ENCODE assay signal across 8 cellular contexts in genomic region chr19:55206664-55207500, GRCh38. TPM values are rescaled to one million over a fixed set of nuclear protein-coding genes. Genes with fewer than 3 reads are reported as not detected.
DNase-seq lines count a peak whose midpoint lies in the region; ATAC-seq and TF ChIP-seq lines count a peak whose summit lies in the region.

No MANE protein-coding gene starts in this region.

- intact Hi-C loops in naive thymus-derived CD4-positive, alpha-beta T cell (cut with micrococcal nuclease): no loop called here

- H3K9me3 ChIP-seq in naive thymus-derived CD4-positive, alpha-beta T cell (ENCODE audit: control insufficient read depth in 2 of 3, low read length in 3 of 3): no peaks in the 10 kb centered on the region

- peaks cover 0 to 8% of the 10 kb centered on the region in 2 donors for H3K27me3 ChIP-seq in naive thymus-derived CD4-positive, alpha-beta T cell (ENCODE audit: control insufficient read depth in 2 of 2, insufficient read depth in 2 of 2, low read length in 2 of 2)

- no peak overlapping the region for H3K27ac ChIP-seq in naive thymus-derived CD4-positive, alpha-beta T cell (ENCODE audit: low read depth, low read length)

- H3K36me3 Mint-ChIP-seq in naive thymus-derived CD4-positive, alpha-beta T cell: no peaks in the 10 kb centered on the region

- peak overlapping the region in 1 of 9 donors; percentile 12 for H3K27ac Mint-ChIP-seq in naive thymus-derived CD4-positive, alpha-beta T cell

- H3K4me3 ChIP-seq in naive thymus-derived CD4-positive, alpha-beta T cell (ENCODE audit: low read length): no peak overlapping the region

- H3K36me3 ChIP-seq in naive thymus-derived CD4-positive, alpha-beta T cell (ENCODE audit: control insufficient read depth in 2 of 3, insufficient read depth in 3 of 3, low read length in 3 of 3): no peaks in the 10 kb centered on the region

- H3K4me1 ChIP-seq in naive thymus-derived CD4-positive, alpha-beta T cell (ENCODE audit: control insufficient read depth in 2 of 2, insufficient read depth in 2 of 2, low read length in 2 of 2): no peaks in the 10 kb centered on the region

- CTCF ChIA-PET in GM10248 (lab: Yijun Ruan, JAX): no interaction called here
- CTCF ChIA-PET in naive thymus-derived CD4-positive, alpha-beta T cell (lab: Charles Lee): no interaction called here

- H3K4me1 Mint-ChIP-seq in naive thymus-derived CD4-positive, alpha-beta T cell: peaks cover 0 to 4% (median 2%) of the 10 kb centered on the region in 7 donors

- peaks cover 10 to 49% (median 28%) of the 10 kb centered on the region in 5 donors for H3K27me3 Mint-ChIP-seq in naive thymus-derived CD4-positive, alpha-beta T cell

- POLR2A ChIA-PET in GM10248 (lab: Yijun Ruan, JAX): interaction anchor here (0.7 kb wide), 1 partner anchor 14 kb away, joined by 4 read pairs; no protein-coding TSS in a partner anchor
- POLR2A ChIA-PET in naive thymus-derived CD4-positive, alpha-beta T cell (lab: Charles Lee): no interaction called here

- no peak for TF ChIP-seq CTCF in GM10248 (IDR thresholded peaks at IDR 0.05; ENCODE audit: control extremely low read depth, extremely low read depth, low read depth, missing control alignments)

- peaks cover 0 to 3% (median 0%) of the 10 kb centered on the region in 11 donors for H3K9me3 Mint-ChIP-seq in naive thymus-derived CD4-positive, alpha-beta T cell

- DNase-seq in GM10248 (ENCODE audit: extremely low spot score): peak; percentile 62
- peak; percentile 8 for DNase-seq in NCI-H2171 (lab: John Stamatoyannopoulos, UW)
- DNase-seq in activated CD8-positive, alpha-beta memory T cell treated with anti-CD3 and anti-CD28 coated beads for 24 hours: peak; percentile 72
- peak; percentile 60 for DNase-seq in fibroblast of gingiva (ENCODE audit: low read depth)
- DNase-seq in naive thymus-derived CD4-positive, alpha-beta T cell: peak in 1 of 9 donors; percentile 51
- DNase-seq in superior temporal gyrus (ENCODE audit: extremely low spot score): peak; percentile 29
- DNase-seq in cortex of kidney (lab: John Stamatoyannopoulos, UW): no peak

- ATAC-seq in naive thymus-derived CD4-positive, alpha-beta T cell: peak; percentile 81
- no peak for ATAC-seq in GM18858 (IDR thresholded peaks at IDR 0.05; ENCODE audit: unreplicated experiment)

- peak overlapping the region in 2 of 10 donors; percentile 47 to 73 for H3K4me3 Mint-ChIP-seq in naive thymus-derived CD4-positive, alpha-beta T cell

RNA-seq across cellular contexts. Expression of gene PTPRH, which starts 2.4 kb away (rescaled TPM):
- under 1 TPM in 1 of 5 experiments, not detected in 4; 0.56 TPM for total RNA-seq in naive thymus-derived CD4-positive, alpha-beta T cell
- not detected for polyA plus RNA-seq in naive thymus-derived CD4-positive, alpha-beta T cell

RNA-seq across cellular contexts. Expression of gene TMEM86B, which starts 21.7 kb away (rescaled TPM):
- 10 to 100 TPM; 10.4 to 24.1 (median 10.7) TPM for total RNA-seq in naive thymus-derived CD4-positive, alpha-beta T cell
- 1 to 10 TPM; 1.2 to 3.3 TPM for polyA plus RNA-seq in naive thymus-derived CD4-positive, alpha-beta T cell

RNA-seq across cellular contexts. Expression of gene SYT5, which starts 26.8 kb away (rescaled TPM):
- total RNA-seq in naive thymus-derived CD4-positive, alpha-beta T cell: 1 to 10 TPM in 2 of 5 experiments, not detected in 3; 1.7 to 2.6 TPM
- polyA plus RNA-seq in naive thymus-derived CD4-positive, alpha-beta T cell: not detected

RNA-seq across cellular contexts. Expression of gene DNAAF3, which starts 40.5 kb away (rescaled TPM):
- not detected for total RNA-seq in naive thymus-derived CD4-positive, alpha-beta T cell
- not detected for polyA plus RNA-seq in naive thymus-derived CD4-positive, alpha-beta T cell

RNA-seq across cellular contexts. Expression of gene TNNI3, which starts 49.4 kb away (rescaled TPM):
- total RNA-seq in naive thymus-derived CD4-positive, alpha-beta T cell: not detected
- polyA plus RNA-seq in naive thymus-derived CD4-positive, alpha-beta T cell: not detected
